Comparison of ENCODE assay signal across 21 cellular contexts in genomic region chr4:106584590-106584989, GRCh38.
DNase-seq lines count a peak whose midpoint lies in the region; ATAC-seq and TF ChIP-seq lines count a peak whose summit lies in the region.
"Had no signal": no experiment of that assay in that cellular context is flagged by ENCODE, and none has a peak within 500 bp of the region (broad histone marks: within the 10 kb centered on the region; RNA-seq: fewer than 3 reads in every experiment).

No MANE protein-coding gene starts in this region.

- peak overlapping the region; percentile 11; the same call in 1 of the 2 replicates for H3K4me3 ChIP-seq in ACC112 (ENCODE audit: low read depth, low read length)
- H3K4me3 ChIP-seq: K562, neural progenitor cell, transverse colon had no signal

- H3K27ac ChIP-seq in ACC112 (ENCODE audit: low read depth, low read length) (peak overlapping the region; percentile 84), foreskin keratinocyte (peak overlapping the region; percentile 0)
- H3K27ac ChIP-seq: neural progenitor cell had no signal

- H3K27me3 ChIP-seq in ACC112 (ENCODE audit: insufficient read depth, low read length): no peaks in the 10 kb centered on the region
- H3K27me3 ChIP-seq in foreskin keratinocyte: no peaks in the 10 kb centered on the region
- H3K27me3 ChIP-seq: neural progenitor cell, transverse colon had no signal

- DNase-seq in HT1080 (ENCODE audit: low read depth) (peak; percentile 9), amniotic epithelial cell (ENCODE audit: low read depth) (peak; percentile 65), foreskin keratinocyte (peak in 1 of 2 donors; percentile 46), ACHN (no peak), GM13976 (ENCODE audit: low spot score) (no peak), SIG-M5 treated with dmso at 0.1 percent for 504 hours (lab: John Stamatoyannopoulos, UW; ENCODE audit: unreplicated experiment) (no peak)
- DNase-seq: activated naive CD8-positive, alpha-beta T cell treated with anti-CD3 and anti-CD28 coated beads, Interleukin-2, amount 10 ng/mL, durations not matched to agents 7 days and 5 days; central memory CD4-positive, alpha-beta T cell; DND-41; effector CD4-positive, alpha-beta T cell; left cardiac atrium; NCI-H1092; NCI-H2081 treated with DMSO at 0.1 percent for 48 hours; NCI-H524; SHP77; transverse colon had no signal

- H3K36me3 ChIP-seq in ACC112 (ENCODE audit: insufficient read depth, low read length): no peaks in the 10 kb centered on the region
- H3K36me3 ChIP-seq: neural progenitor cell, transverse colon had no signal

- no peak overlapping the region for H2AFZ ChIP-seq in ACC112 (ENCODE audit: low read length, unreplicated experiment)
- H2AFZ ChIP-seq: neural progenitor cell had no signal

- ATAC-seq in foreskin keratinocyte (no peak), GM21576 (IDR thresholded peaks at IDR 0.05; ENCODE audit: unreplicated experiment) (no peak)
- ATAC-seq: K562; left cardiac atrium; stimulated activated effector memory CD8-positive, alpha-beta T cell treated with anti-CD3 and anti-CD28 coated beads, Interleukin-12 subunit alpha, Interleukin-12 subunit beta, amount 100 ng/mL, for 72 hours had no signal

- TF ChIP-seq CTCF in foreskin keratinocyte (conservative IDR thresholded peaks at IDR 0.05) (no peak), GM13976 (IDR thresholded peaks at IDR 0.05; ENCODE audit: borderline replicate concordance, control extremely low read depth, extremely low read depth, insufficient read depth, missing control alignments) (no peak)

- in situ Hi-C loops in ACHN (cut with HindIII; ENCODE audit: low pct_ligation_motif_present, low pct_unique_long_range_greater_than_20kb, low sequenced_read_pairs) (no loop called here), GM13976 (cut with MboI; ENCODE audit: low sequenced_read_pairs, unreplicated experiment) (no loop called here)

- H3K4me1 ChIP-seq in ACC112 (ENCODE audit: control insufficient read depth, insufficient read depth, low read length, unreplicated experiment): peaks cover 43% of the 10 kb centered on the region
- peaks cover 50% of the 10 kb centered on the region for H3K4me1 ChIP-seq in foreskin keratinocyte
- H3K4me1 ChIP-seq: neural progenitor cell had no signal

- no peaks in the 10 kb centered on the region for H3K79me2 ChIP-seq in ACC112 (ENCODE audit: control insufficient read depth, insufficient read depth, low read length, unreplicated experiment)

Comparison
In these comparisons a context has a peak if more than half of its experiments do, and no peak if none do; other contexts are left out.
1. DNase-seq: peak in HT1080 (single experiment) and amniotic epithelial cell (single experiment); none in ACHN (single experiment), GM13976 (single experiment) and SIG-M5 treated with dmso at 0.1 percent for 504 hours (single experiment).